Comparison of ENCODE assay signal across 12 cellular contexts in the genomic region with DNA sequence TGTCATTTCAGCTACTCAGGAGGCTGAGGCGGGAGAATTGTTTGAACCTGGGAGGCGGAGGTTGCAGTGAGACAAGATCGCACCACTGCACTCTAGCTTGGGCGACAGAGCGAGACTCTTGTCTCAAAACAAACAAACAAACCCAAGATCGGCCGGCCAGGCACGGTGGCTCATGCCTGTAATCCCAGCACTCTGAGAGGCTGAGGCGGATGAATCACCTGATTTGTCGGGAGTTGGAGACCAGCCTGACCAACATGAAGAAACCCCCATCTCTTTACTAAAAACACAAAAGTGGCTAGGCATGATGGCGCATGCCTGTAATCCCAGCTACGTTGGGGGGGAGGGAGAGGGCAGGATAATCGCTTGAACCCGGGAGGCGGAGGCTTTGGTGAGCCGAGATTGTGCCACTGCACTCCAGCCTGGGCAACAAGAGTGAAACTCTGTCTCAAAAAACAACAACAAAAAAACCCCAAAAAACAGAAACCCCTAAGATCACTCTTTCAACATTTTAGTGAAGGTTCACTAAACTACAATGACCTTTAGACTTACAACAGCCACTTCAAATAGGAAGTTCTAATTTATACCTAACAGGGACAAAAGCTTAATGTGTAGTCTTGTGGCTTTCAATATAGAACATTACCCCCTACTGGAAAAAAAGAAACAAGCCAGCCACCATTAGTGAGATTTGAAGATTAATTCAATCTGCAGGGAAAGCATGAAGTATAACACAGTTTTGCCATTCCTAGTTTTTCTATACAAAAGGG. TPM values are rescaled to one million over a fixed set of nuclear protein-coding genes. Genes with fewer than 3 reads are reported as not detected.
DNase-seq lines count a peak whose midpoint lies in the region; ATAC-seq and TF ChIP-seq lines count a peak whose summit lies in the region.
"Had no signal": no experiment of that assay in that cellular context is flagged by ENCODE, and none has a peak within 500 bp of the region (broad histone marks: within the 10 kb centered on the region; RNA-seq: fewer than 3 reads in every experiment).

No MANE protein-coding gene starts in this region.

- DNase-seq in activated T-cell treated with anti-CD3 and anti-CD28 coated beads, Interleukin-2, amount 50 U/mL, for 72 hours = no peak
- DNase-seq in activated T-cell treated with anti-CD3 and anti-CD28 coated beads, Interleukin-2, amount 50 U/mL, for 48 hours = no peak
- DNase-seq in SJSA1 (ENCODE audit: low read depth in 1 of 2, low spot score in 2 of 2) (peak; percentile 82 to 95), endodermal cell (no peak), renal cortical epithelial cell (ENCODE audit: low read depth) (peak; percentile 83)
- DNase-seq: effector CD4-positive, alpha-beta T cell; NCI-H1436; spleen had no signal

- H3K36me3 ChIP-seq in SJSA1 = peaks cover 99% of the 10 kb centered on the region
- H3K36me3 ChIP-seq in endodermal cell (ENCODE audit: control insufficient read depth, insufficient read depth, low read length) = peaks cover 96% of the 10 kb centered on the region

- H3K27me3 ChIP-seq in SJSA1 (replicated peaks) (no peaks in the 10 kb centered on the region), endodermal cell (ENCODE audit: control insufficient read depth, insufficient read depth, low read length, poor library complexity, severe bottlenecking) (no peaks in the 10 kb centered on the region)
- H3K27me3 ChIP-seq: spleen had no signal

- H3K9me3 ChIP-seq in SJSA1 (replicated peaks) (no peaks in the 10 kb centered on the region), endodermal cell (ENCODE audit: control insufficient read depth, low read length) (no peaks in the 10 kb centered on the region)
- H3K9me3 ChIP-seq: spleen had no signal

- H3K4me1 Mint-ChIP-seq in activated T-cell treated with anti-CD3 and anti-CD28 coated beads, Interleukin-2, amount 50 U/mL, for 72 hours (ENCODE audit: low read depth) = peaks cover 81% of the 10 kb centered on the region
- H3K4me1 Mint-ChIP-seq in endodermal cell = peaks cover 2% of the 10 kb centered on the region

- peak overlapping the region; percentile 17 for H3K27ac ChIP-seq in SJSA1
- no peak overlapping the region for H3K27ac ChIP-seq in endodermal cell (ENCODE audit: low read depth, low read length)

- peak; percentile 19 for TF ChIP-seq CTCF in endodermal cell (conservative IDR thresholded peaks at IDR 0.05)

- H3K9me3 Mint-ChIP-seq in activated T-cell treated with anti-CD3 and anti-CD28 coated beads, Interleukin-2, amount 50 U/mL, for 72 hours = no peaks in the 10 kb centered on the region
- no peaks in the 10 kb centered on the region for H3K9me3 Mint-ChIP-seq in endodermal cell
- H3K9me3 Mint-ChIP-seq: activated T-helper 1 cell treated with anti-CD3 and anti-CD28 coated beads, Interleukin-12 subunit alpha, Interleukin-12 subunit beta, Interleukin-2, Interleukin-4 antibody, amounts not matched to agents 30 ng/mL and 10 ng/mL and 1 ng/mL, durations not matched to agents 14 hours and 24 hours and 36 hours had no signal

- no peak overlapping the region for H3K4me3 ChIP-seq in SJSA1
- no peak overlapping the region for H3K4me3 ChIP-seq in endodermal cell (ENCODE audit: low read length)
- H3K4me3 ChIP-seq: spleen had no signal

- no peaks in the 10 kb centered on the region for H3K27me3 Mint-ChIP-seq in activated T-cell treated with anti-CD3 and anti-CD28 coated beads, Interleukin-2, amount 50 U/mL, for 72 hours (ENCODE audit: low read depth)
- H3K27me3 Mint-ChIP-seq in endodermal cell (ENCODE audit: insufficient read depth) = no peaks in the 10 kb centered on the region

- peaks cover 20% of the 10 kb centered on the region for H3K4me1 ChIP-seq in SJSA1 (replicated peaks)
- H3K4me1 ChIP-seq in endodermal cell (ENCODE audit: control insufficient read depth, insufficient read depth, low read length) = no peaks in the 10 kb centered on the region

- 93 to 95% methylated on average over 9 to 16 of the region's 16 CpGs for WGBS in endodermal cell (ENCODE audit: insufficient coverage in 1 of 2, insufficient read length in 1 of 2), 2 experiments

- H3K36me3 Mint-ChIP-seq in activated T-cell treated with anti-CD3 and anti-CD28 coated beads, Interleukin-2, amount 50 U/mL, for 72 hours (ENCODE audit: insufficient read depth in 2 of 2) = peaks cover 25 to 62% of the 10 kb centered on the region in 2 donors
- H3K36me3 Mint-ChIP-seq in endodermal cell (ENCODE audit: low read depth) = peaks cover 92% of the 10 kb centered on the region

- H3K9ac ChIP-seq in endodermal cell (ENCODE audit: extremely low read depth, low read length, poor library complexity, severe bottlenecking) = no peak overlapping the region

- H3K4me3 Mint-ChIP-seq in activated T-cell treated with anti-CD3 and anti-CD28 coated beads, Interleukin-2, amount 50 U/mL, for 72 hours = peak overlapping the region in 1 of 2 donors; percentile 9
- H3K4me3 Mint-ChIP-seq in endodermal cell = no peak overlapping the region
- H3K4me3 Mint-ChIP-seq: activated T-helper 1 cell treated with anti-CD3 and anti-CD28 coated beads, Interleukin-12 subunit alpha, Interleukin-12 subunit beta, Interleukin-2, Interleukin-4 antibody, amounts not matched to agents 30 ng/mL and 10 ng/mL and 1 ng/mL, durations not matched to agents 14 hours and 24 hours and 36 hours had no signal

- ATAC-seq in activated T-cell treated with anti-CD3 and anti-CD28 coated beads, Interleukin-2, amount 50 U/mL, for 72 hours (replicated peaks in 1 of 2) = no peak
- no peak for ATAC-seq in HG03521 (IDR thresholded peaks at IDR 0.05; ENCODE audit: unreplicated experiment)
- no peak for ATAC-seq in GM19397 (IDR thresholded peaks at IDR 0.05; ENCODE audit: unreplicated experiment)
- no peak for ATAC-seq in GM18498 (IDR thresholded peaks at IDR 0.05; ENCODE audit: unreplicated experiment)

- peak overlapping the region; percentile 85 for H3K27ac Mint-ChIP-seq in activated T-cell treated with anti-CD3 and anti-CD28 coated beads, Interleukin-2, amount 50 U/mL, for 72 hours
- peak overlapping the region; percentile 63 for H3K27ac Mint-ChIP-seq in endodermal cell
- H3K27ac Mint-ChIP-seq: activated T-helper 1 cell treated with anti-CD3 and anti-CD28 coated beads, Interleukin-12 subunit alpha, Interleukin-12 subunit beta, Interleukin-2, Interleukin-4 antibody, amounts not matched to agents 30 ng/mL and 10 ng/mL and 1 ng/mL, durations not matched to agents 14 hours and 24 hours and 36 hours had no signal

RNA-seq across cellular contexts. Expression of gene HSPA9, which starts 7.0 kb away (rescaled TPM):
- 100 to 1,000 TPM; 448 to 505 TPM for total RNA-seq in activated T-cell treated with anti-CD3 and anti-CD28 coated beads, Interleukin-2, amount 50 U/mL, for 72 hours
- total RNA-seq in SJSA1 (2014; rRNA removed; shearing (Covaris generic)) = 478 and 665 TPM in 2 replicates
- total RNA-seq in endodermal cell = 100 to 1,000 TPM; 201 to 212 TPM
- polyA plus RNA-seq in endodermal cell (2013, experiment 1 of 2) = 141 TPM
- 120 TPM for polyA plus RNA-seq in endodermal cell (2013, experiment 2 of 2)
- 386 and 419 TPM in 2 replicates for total RNA-seq in renal cortical epithelial cell

RNA-seq across cellular contexts. Expression of gene ETF1, which starts 25.2 kb away (rescaled TPM):
- 100 to 1,000 TPM; 106 to 111 TPM for total RNA-seq in activated T-cell treated with anti-CD3 and anti-CD28 coated beads, Interleukin-2, amount 50 U/mL, for 72 hours
- total RNA-seq in SJSA1 (2014; rRNA removed; shearing (Covaris generic)) = 134 and 167 TPM in 2 replicates
- total RNA-seq in endodermal cell (100 to 1,000 TPM; 106 to 109 TPM), renal cortical epithelial cell (135 and 213 TPM in 2 replicates)
- polyA plus RNA-seq in endodermal cell (2013, experiment 1 of 2) = 87.7 TPM
- 88.3 TPM for polyA plus RNA-seq in endodermal cell (2013, experiment 2 of 2)

Comparison
In these comparisons a context has a peak if more than half of its experiments do, and no peak if none do; other contexts are left out.
1. DNase-seq: peak in SJSA1 (2 of 2) and renal cortical epithelial cell (single experiment); none in activated T-cell treated with anti-CD3 and anti-CD28 coated beads, Interleukin-2, amount 50 U/mL, for 72 hours (0 of 2), activated T-cell treated with anti-CD3 and anti-CD28 coated beads, Interleukin-2, amount 50 U/mL, for 48 hours (0 of 2) and endodermal cell (single experiment).